12 cellular contexts compared by ENCODE assay signal in the genomic region with DNA sequence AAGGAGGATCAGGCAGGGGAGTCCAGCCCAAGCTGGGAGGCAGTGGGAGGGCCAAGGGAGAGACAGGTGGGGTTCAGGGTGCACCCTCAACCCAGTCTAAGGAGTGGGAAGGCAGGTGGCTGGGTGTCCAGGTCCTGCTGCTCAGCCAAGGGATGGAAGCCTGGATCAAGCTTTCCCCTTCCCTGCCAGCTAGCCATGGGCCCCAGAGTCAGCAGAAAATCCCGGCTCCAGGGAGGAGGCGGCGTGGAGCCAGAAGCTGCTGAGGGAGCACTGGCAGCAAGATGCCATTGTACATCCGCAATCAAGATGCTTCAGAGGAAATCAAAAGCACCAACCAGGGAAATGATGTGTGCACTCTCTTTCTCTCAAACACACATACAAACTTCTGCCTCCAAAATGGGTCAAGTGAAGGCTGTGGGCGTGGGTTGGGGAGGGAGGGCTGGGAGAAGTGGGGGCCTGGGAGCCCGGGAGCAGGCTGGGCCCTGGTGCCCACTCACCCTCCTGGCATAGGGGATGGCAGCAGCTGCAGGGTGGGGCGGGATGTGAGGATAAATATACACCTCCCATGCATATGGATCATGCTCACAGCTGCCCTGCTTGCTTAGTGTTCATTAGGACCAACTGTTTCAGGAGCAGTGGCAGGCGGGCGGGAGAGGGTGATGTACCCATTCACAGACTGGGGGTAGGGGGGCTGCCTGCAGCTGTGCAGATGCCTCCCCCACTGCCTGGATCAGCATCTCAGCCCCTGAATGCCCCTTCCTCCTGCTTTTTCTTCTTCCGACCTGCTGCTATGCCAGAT. TPM values are rescaled to one million over a fixed set of nuclear protein-coding genes. Genes with fewer than 3 reads are reported as not detected.
A peak's percentile ranks its signal among the peaks of the same experiment; 100 is the strongest.
DNase-seq lines count a peak whose midpoint lies in the region; ATAC-seq and TF ChIP-seq lines count a peak whose summit lies in the region.
"Had no signal": no experiment of that assay in that cellular context is flagged by ENCODE, and none has a peak within 500 bp of the region (broad histone marks: within the 10 kb centered on the region; RNA-seq: fewer than 3 reads in every experiment).

No MANE protein-coding gene starts in this region.

- H2AFZ ChIP-seq in osteoblast (ENCODE audit: low read length), result no peak overlapping the region

- TF ChIP-seq CTCF in HEK293 (tag by site-specific recombination; IDR thresholded peaks at IDR 0.05) (no peak), dorsolateral prefrontal cortex (IDR thresholded peaks at IDR 0.05 in 54 of 56, conservative IDR thresholded peaks at IDR 0.05 in 2 of 56; ENCODE audit: low read depth in 1 of 56, partially characterized antibody in 56 of 56) (no peak), osteoblast (IDR thresholded peaks at IDR 0.05; ENCODE audit: extremely low read depth, low read depth, low read length) (no peak), natural killer cell (IDR thresholded peaks at IDR 0.05) (no peak)

- H3K36me3 ChIP-seq in HEK293 (ENCODE audit: control insufficient read depth in 2 of 2, insufficient read depth in 1 of 2, low read length in 2 of 2), result no peaks in the 10 kb centered on the region
- no peaks in the 10 kb centered on the region for H3K36me3 ChIP-seq in osteoblast (ENCODE audit: insufficient read depth, low read length)

- H3K4me2 ChIP-seq in osteoblast (ENCODE audit: insufficient read depth, low read length), result no peak overlapping the region

- POLR2A ChIA-PET in HEK293 (lab: Yijun Ruan, JAX), result no interaction called here

- H3K4me1 Mint-ChIP-seq in stimulated activated naive B cell treated with anti-CD40 and anti-IgM and Interleukin-4, amounts not matched to agents 10 μg/mL and 1 μg/mL and 100 μg/mL, for 72 hours, result peaks cover 3 to 12% of the 10 kb centered on the region in 2 donors
- peaks cover 2 to 15% of the 10 kb centered on the region in 2 donors for H3K4me1 Mint-ChIP-seq in natural killer cell

- intact Hi-C loops in dorsolateral prefrontal cortex (cut with DNase I) (loop anchor here in 1 of 2 donors (2.0 kb wide), 1 partner anchor 24 kb away; a partner anchor contains a TSS), natural killer cell (cut with micrococcal nuclease) (no loop called here)

- H3K4me1 ChIP-seq in HEK293 (ENCODE audit: control insufficient read depth, insufficient read depth, low read length) (no peaks in the 10 kb centered on the region), osteoblast (ENCODE audit: insufficient read depth, low read length) (peaks cover 4% of the 10 kb centered on the region)

- H3K27me3 Mint-ChIP-seq in stimulated activated naive B cell treated with anti-CD40 and anti-IgM and Interleukin-4, amounts not matched to agents 10 μg/mL and 1 μg/mL and 100 μg/mL, for 72 hours, result no peaks in the 10 kb centered on the region
- H3K27me3 Mint-ChIP-seq in natural killer cell (ENCODE audit: low read depth in 2 of 2), result no peaks in the 10 kb centered on the region

- no peaks in the 10 kb centered on the region for H3K36me3 Mint-ChIP-seq in stimulated activated naive B cell treated with anti-CD40 and anti-IgM and Interleukin-4, amounts not matched to agents 10 μg/mL and 1 μg/mL and 100 μg/mL, for 72 hours
- H3K36me3 Mint-ChIP-seq in natural killer cell, result no peaks in the 10 kb centered on the region

- ATAC-seq in stimulated activated naive B cell treated with anti-CD40 and anti-IgM and Interleukin-4, amounts not matched to agents 10 μg/mL and 1 μg/mL and 100 μg/mL, for 72 hours (replicated peaks), result no peak
- no peak for ATAC-seq in natural killer cell

- CTCF ChIA-PET in HEK293 (lab: Yijun Ruan, JAX), result interaction anchor here (0.6 to 2.8 kb wide), 5 partner anchors 8 to 1097 kb away, joined by 3 to 22 read pairs (median 4); no protein-coding TSS in a partner anchor

- no peak overlapping the region for H3K27ac Mint-ChIP-seq in stimulated activated naive B cell treated with anti-CD40 and anti-IgM and Interleukin-4, amounts not matched to agents 10 μg/mL and 1 μg/mL and 100 μg/mL, for 72 hours
- H3K27ac Mint-ChIP-seq in natural killer cell, result peak overlapping the region in 1 of 2 donors; percentile 22

- H3K27me3 ChIP-seq in dorsolateral prefrontal cortex (no peaks in the 10 kb centered on the region), osteoblast (ENCODE audit: insufficient read depth, low read length) (no peaks in the 10 kb centered on the region)

- no peak overlapping the region for H3K27ac ChIP-seq in HEK293 (ENCODE audit: extremely low read depth, low read depth, low read length)
- peak overlapping the region in 57 of 59 donors; percentile 29 to 96 (median 85) for H3K27ac ChIP-seq in dorsolateral prefrontal cortex
- H3K27ac ChIP-seq in osteoblast (ENCODE audit: low read depth, low read length), result no peak overlapping the region

- no peak overlapping the region for H3K4me3 Mint-ChIP-seq in stimulated activated naive B cell treated with anti-CD40 and anti-IgM and Interleukin-4, amounts not matched to agents 10 μg/mL and 1 μg/mL and 100 μg/mL, for 72 hours
- H3K4me3 Mint-ChIP-seq in natural killer cell, result no peak overlapping the region

- H3K9me3 Mint-ChIP-seq in stimulated activated naive B cell treated with anti-CD40 and anti-IgM and Interleukin-4, amounts not matched to agents 10 μg/mL and 1 μg/mL and 100 μg/mL, for 72 hours, result no peaks in the 10 kb centered on the region
- no peaks in the 10 kb centered on the region for H3K9me3 Mint-ChIP-seq in natural killer cell

- peak; percentile 16 for DNase-seq in 8988T
- DNase-seq in dorsolateral prefrontal cortex, result peak in 7 of 10 donors; percentile 62 to 81 (median 71)
- DNase-seq in osteoblast (ENCODE audit: insufficient read length, low spot score, missing footprints), result peak; percentile 58
- no peak for DNase-seq in stimulated activated naive B cell treated with anti-CD40 and anti-IgM and Interleukin-4, amounts not matched to agents 10 μg/mL and 1 μg/mL and 100 μg/mL, for 72 hours
- no peak for DNase-seq in natural killer cell
- no peak for DNase-seq in cortex of kidney (lab: John Stamatoyannopoulos, UW)
- DNase-seq in GM19238 (ENCODE audit: insufficient read length, low spot score), result no peak
- DNase-seq: amniotic stem cell; Karpas-422; stimulated activated CD4-positive, alpha-beta T cell treated with anti-CD3 and anti-CD28 coated beads, Interleukin-12 subunit alpha, Interleukin-12 subunit beta, amount 100 ng/mL, for 4 hours; T-helper 2 cell had no signal

- H3K9me3 ChIP-seq in HEK293 (ENCODE audit: control insufficient read depth, insufficient read depth, low read depth, low read length), result no peaks in the 10 kb centered on the region
- no peaks in the 10 kb centered on the region for H3K9me3 ChIP-seq in osteoblast (ENCODE audit: low read depth, low read length)

- H3K4me3 ChIP-seq in HEK293 (ENCODE audit: low read depth, low read length) (no peak overlapping the region), dorsolateral prefrontal cortex (no peak overlapping the region), osteoblast (ENCODE audit: insufficient read depth, low read length) (no peak overlapping the region)

- no peaks in the 10 kb centered on the region for H4K20me1 ChIP-seq in osteoblast (ENCODE audit: insufficient read depth, low read length)

- H3K79me2 ChIP-seq in osteoblast (ENCODE audit: insufficient read depth, low read length), result no peaks in the 10 kb centered on the region

TF ChIP-seq in HEK293, 187 proteins besides CTCF, POLR2A, EP300 and RAD21:
- TF ChIP-seq ZFHX2 (tag by site-specific recombination; conservative IDR thresholded peaks at IDR 0.05), result 0 out of 2 replicates have a peak, but pooled peaks have one; percentile 11
- TF ChIP-seq ZNF530 (tag by site-specific recombination; IDR thresholded peaks at IDR 0.05; ENCODE audit: low read depth), result no peak
TF ChIP-seq in HEK293: peak in this region for 1.

RNA-seq across cellular contexts. Expression of a gene that starts 24.2 kb away (rescaled TPM):
- total RNA-seq in dorsolateral prefrontal cortex, result 100 to 1,000 TPM in 118 of 120 experiments, 10 to 100 TPM in 2; 95.2 to 308 (median 133) TPM
- 107 and 126 TPM in 2 replicates for total RNA-seq in osteoblast
- total RNA-seq in natural killer cell, result 10 to 100 TPM; 81.9 to 87.8 (median 86.2) TPM

RNA-seq across cellular contexts. Expression of a gene that starts 45.7 kb away (rescaled TPM):
- total RNA-seq in dorsolateral prefrontal cortex (10 to 100 TPM; 16.6 to 45.7 (median 35.4) TPM), osteoblast (5.3 and 5.8 TPM in 2 replicates), natural killer cell (1 to 10 TPM; 1.4 to 1.7 (median 1.5) TPM)

RNA-seq across cellular contexts. Expression of a gene that starts 45.9 kb away (rescaled TPM):
- total RNA-seq in dorsolateral prefrontal cortex (10 to 100 TPM in 34 of 120 experiments, 1 to 10 TPM in 86; 3.3 to 14.5 (median 8.6) TPM), osteoblast (2.9 and 3.6 TPM in 2 replicates), natural killer cell (1 to 10 TPM; 4.8 to 8.0 (median 5.1) TPM)

Comparison
In these comparisons a context has a peak if more than half of its experiments do, and no peak if none do; other contexts are left out.
1. DNase-seq: peak in 8988T (single experiment), dorsolateral prefrontal cortex (7 of 10) and osteoblast (single experiment); none in stimulated activated naive B cell treated with anti-CD40 and anti-IgM and Interleukin-4, amounts not matched to agents 10 μg/mL and 1 μg/mL and 100 μg/mL, for 72 hours (single experiment), natural killer cell (single experiment), cortex of kidney (single experiment) and GM19238 (single experiment).
2. H3K27ac ChIP-seq: peak in dorsolateral prefrontal cortex (57 of 59); none in HEK293 (single experiment) and osteoblast (single experiment).